In the genomic region with DNA sequence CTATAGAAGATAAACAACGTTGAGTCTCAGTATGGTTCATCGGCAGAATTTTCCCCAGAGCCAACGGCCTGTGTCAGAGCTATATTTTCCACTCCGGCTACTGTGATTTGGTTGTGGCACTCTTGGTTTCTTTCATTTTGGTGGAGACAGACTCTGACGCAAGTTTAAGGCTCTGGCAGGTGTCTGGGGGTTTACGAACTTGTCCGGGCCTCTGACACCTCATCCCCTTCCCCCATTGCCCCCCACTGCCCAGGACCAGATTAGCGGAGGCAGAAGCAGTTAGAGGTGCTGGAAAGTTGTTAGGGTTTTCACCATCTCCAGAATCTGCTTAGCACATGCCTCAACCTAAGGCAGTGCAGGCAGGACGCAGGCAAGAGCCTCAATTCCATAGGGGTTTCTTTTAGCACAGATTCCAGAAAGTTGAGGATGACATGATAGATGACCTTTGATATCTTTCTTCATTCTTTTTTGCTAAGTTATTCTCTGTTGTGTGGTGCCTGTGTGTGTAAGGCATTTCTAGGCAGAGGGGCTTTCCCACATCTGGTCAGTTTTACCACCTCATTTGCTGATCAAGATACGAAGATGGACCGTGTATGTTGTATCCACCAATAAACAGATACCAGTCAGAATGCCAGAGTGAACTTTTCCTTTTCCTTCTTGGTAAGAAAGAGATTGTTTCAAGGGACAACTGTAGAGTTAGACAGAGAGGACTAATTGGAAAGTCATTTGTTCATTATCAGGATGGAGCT, we compare ENCODE assay signal across 1 cellular context.
TF ChIP-seq lines count a peak whose summit lies in the region.

No MANE protein-coding gene starts in this region.

TF ChIP-seq in WTC11, 78 proteins besides CTCF, POLR2A, EP300 and RAD21 (continued from another document):
- TF ChIP-seq, protein P1, sequence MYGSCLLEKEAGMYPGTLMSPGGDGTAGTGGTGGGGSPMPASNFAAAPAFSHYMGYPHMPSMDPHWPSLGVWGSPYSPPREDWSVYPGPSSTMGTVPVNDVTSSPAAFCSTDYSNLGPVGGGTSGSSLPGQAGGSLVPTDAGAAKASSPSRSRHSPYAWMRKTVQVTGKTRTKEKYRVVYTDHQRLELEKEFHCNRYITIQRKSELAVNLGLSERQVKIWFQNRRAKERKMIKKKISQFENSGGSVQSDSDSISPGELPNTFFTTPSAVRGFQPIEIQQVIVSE (CRISPR knock-in tag; IDR thresholded peaks at IDR 0.05; ENCODE audit: borderline replicate concordance): no peak
- TF ChIP-seq, protein P2, sequence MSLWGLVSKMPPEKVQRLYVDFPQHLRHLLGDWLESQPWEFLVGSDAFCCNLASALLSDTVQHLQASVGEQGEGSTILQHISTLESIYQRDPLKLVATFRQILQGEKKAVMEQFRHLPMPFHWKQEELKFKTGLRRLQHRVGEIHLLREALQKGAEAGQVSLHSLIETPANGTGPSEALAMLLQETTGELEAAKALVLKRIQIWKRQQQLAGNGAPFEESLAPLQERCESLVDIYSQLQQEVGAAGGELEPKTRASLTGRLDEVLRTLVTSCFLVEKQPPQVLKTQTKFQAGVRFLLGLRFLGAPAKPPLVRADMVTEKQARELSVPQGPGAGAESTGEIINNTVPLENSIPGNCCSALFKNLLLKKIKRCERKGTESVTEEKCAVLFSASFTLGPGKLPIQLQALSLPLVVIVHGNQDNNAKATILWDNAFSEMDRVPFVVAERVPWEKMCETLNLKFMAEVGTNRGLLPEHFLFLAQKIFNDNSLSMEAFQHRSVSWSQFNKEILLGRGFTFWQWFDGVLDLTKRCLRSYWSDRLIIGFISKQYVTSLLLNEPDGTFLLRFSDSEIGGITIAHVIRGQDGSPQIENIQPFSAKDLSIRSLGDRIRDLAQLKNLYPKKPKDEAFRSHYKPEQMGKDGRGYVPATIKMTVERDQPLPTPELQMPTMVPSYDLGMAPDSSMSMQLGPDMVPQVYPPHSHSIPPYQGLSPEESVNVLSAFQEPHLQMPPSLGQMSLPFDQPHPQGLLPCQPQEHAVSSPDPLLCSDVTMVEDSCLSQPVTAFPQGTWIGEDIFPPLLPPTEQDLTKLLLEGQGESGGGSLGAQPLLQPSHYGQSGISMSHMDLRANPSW (CRISPR knock-in tag; conservative IDR thresholded peaks at IDR 0.05; ENCODE audit: low read depth): no peak
- TF ChIP-seq ZNF121 (CRISPR knock-in tag; IDR thresholded peaks at IDR 0.05): no peak
- no peak for TF ChIP-seq RELA (CRISPR knock-in tag; IDR thresholded peaks at IDR 0.05; ENCODE audit: borderline replicate concordance)
- no peak for TF ChIP-seq CREB1 (CRISPR knock-in tag; IDR thresholded peaks at IDR 0.05)
- TF ChIP-seq, protein P3, sequence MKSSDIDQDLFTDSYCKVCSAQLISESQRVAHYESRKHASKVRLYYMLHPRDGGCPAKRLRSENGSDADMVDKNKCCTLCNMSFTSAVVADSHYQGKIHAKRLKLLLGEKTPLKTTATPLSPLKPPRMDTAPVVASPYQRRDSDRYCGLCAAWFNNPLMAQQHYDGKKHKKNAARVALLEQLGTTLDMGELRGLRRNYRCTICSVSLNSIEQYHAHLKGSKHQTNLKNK (CRISPR knock-in tag; IDR thresholded peaks at IDR 0.05): no peak
- TF ChIP-seq FOXJ3 (CRISPR knock-in tag; IDR thresholded peaks at IDR 0.05; ENCODE audit: borderline replicate concordance): no peak
- TF ChIP-seq, protein P4, sequence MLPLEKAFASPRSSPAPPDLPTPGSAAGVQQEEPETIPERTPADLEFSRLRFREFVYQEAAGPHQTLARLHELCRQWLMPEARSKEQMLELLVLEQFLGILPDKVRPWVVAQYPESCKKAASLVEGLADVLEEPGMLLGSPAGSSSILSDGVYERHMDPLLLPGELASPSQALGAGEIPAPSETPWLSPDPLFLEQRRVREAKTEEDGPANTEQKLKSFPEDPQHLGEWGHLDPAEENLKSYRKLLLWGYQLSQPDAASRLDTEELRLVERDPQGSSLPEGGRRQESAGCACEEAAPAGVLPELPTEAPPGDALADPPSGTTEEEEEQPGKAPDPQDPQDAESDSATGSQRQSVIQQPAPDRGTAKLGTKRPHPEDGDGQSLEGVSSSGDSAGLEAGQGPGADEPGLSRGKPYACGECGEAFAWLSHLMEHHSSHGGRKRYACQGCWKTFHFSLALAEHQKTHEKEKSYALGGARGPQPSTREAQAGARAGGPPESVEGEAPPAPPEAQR (CRISPR knock-in tag; IDR thresholded peaks at IDR 0.05): no peak
- TF ChIP-seq, protein P5, sequence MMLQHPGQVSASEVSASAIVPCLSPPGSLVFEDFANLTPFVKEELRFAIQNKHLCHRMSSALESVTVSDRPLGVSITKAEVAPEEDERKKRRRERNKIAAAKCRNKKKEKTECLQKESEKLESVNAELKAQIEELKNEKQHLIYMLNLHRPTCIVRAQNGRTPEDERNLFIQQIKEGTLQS (CRISPR knock-in tag; conservative IDR thresholded peaks at IDR 0.05): no peak
- TF ChIP-seq, protein P6, sequence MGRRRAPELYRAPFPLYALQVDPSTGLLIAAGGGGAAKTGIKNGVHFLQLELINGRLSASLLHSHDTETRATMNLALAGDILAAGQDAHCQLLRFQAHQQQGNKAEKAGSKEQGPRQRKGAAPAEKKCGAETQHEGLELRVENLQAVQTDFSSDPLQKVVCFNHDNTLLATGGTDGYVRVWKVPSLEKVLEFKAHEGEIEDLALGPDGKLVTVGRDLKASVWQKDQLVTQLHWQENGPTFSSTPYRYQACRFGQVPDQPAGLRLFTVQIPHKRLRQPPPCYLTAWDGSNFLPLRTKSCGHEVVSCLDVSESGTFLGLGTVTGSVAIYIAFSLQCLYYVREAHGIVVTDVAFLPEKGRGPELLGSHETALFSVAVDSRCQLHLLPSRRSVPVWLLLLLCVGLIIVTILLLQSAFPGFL (CRISPR knock-in tag; IDR thresholded peaks at IDR 0.05; ENCODE audit: borderline replicate concordance): no peak
- TF ChIP-seq CBFB (CRISPR knock-in tag; IDR thresholded peaks at IDR 0.05; ENCODE audit: low read depth): no peak
